29 cellular contexts compared by ENCODE assay signal in the genomic region with DNA sequence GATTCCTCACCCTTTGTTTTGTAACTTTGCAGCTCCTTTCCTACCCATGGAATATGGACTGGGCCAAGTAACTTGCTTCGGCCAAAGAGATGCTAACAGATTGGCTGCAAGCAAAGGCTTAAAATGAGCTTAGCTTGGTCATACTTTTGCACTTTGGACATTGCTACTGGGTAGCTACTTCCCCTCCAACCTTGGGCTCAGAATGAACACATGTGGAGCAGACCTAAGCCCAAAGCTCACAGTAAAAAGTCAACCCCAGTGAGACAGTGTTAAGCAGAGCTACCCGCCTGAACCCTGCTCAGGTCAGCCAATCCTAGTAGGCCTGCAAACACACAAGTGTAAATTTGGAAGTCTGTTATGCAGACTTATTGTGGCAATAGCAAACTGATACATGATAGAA.
"Had no signal": no experiment of that assay in that cellular context is flagged by ENCODE, and none has a peak within 500 bp of the region (broad histone marks: within the 10 kb centered on the region; RNA-seq: fewer than 3 reads in every experiment).

No MANE protein-coding gene starts in this region.

- H3K4me3 Mint-ChIP-seq: dendritic cell treated with granulocyte-macrophage colony-stimulating factor and Interleukin-4, amounts not matched to agents 40 ng/mL and 50 ng/mL, for 4 days; effector memory CD8-positive, alpha-beta T cell; endodermal cell had no signal

- FAIRE-seq: colon, endometrium, endothelial cell of umbilical vein, frontal cortex had no signal

- ATAC-seq: effector memory CD8-positive, alpha-beta T cell; esophagus mucosa; foreskin keratinocyte; gastrocnemius medialis; gastroesophageal sphincter; heart left ventricle; heart right ventricle had no signal

- H3K9me3 Mint-ChIP-seq: effector memory CD8-positive, alpha-beta T cell; endodermal cell had no signal

- H3K4me3 ChIP-seq: colonic mucosa, coronary artery, dorsolateral prefrontal cortex, esophagus muscularis mucosa, esophagus squamous epithelium, gastrocnemius medialis, gastroesophageal sphincter, heart left ventricle, heart right ventricle had no signal

- DNase-seq: colonic mucosa; cortex of kidney; dermis blood vessel endothelial cell; dorsolateral prefrontal cortex; effector CD4-positive, alpha-beta T cell; effector CD8-positive, alpha-beta T cell; effector memory CD4-positive, alpha-beta T cell; effector memory CD8-positive, alpha-beta T cell; endodermal cell; erythroblast; esophagus squamous epithelium; foreskin fibroblast; foreskin keratinocyte; foreskin melanocyte; gastrocnemius medialis; glutamatergic neuron; head of caudate nucleus; heart left ventricle; heart right ventricle had no signal

- H3K36me3 ChIP-seq: colonic mucosa had no signal

- H3K4me1 Mint-ChIP-seq: endodermal cell had no signal

- H3K27me3 ChIP-seq: colonic mucosa, dorsolateral prefrontal cortex, esophagus muscularis mucosa, esophagus squamous epithelium, foreskin keratinocyte, gastrocnemius medialis, gastroesophageal sphincter, heart left ventricle, heart right ventricle had no signal

- H3K27ac Mint-ChIP-seq: dendritic cell treated with granulocyte-macrophage colony-stimulating factor and Interleukin-4, amounts not matched to agents 40 ng/mL and 50 ng/mL, for 4 days; effector memory CD8-positive, alpha-beta T cell; endodermal cell had no signal

- H3K27me3 Mint-ChIP-seq: dendritic cell treated with granulocyte-macrophage colony-stimulating factor and Interleukin-4, amounts not matched to agents 40 ng/mL and 50 ng/mL, for 4 days; effector memory CD8-positive, alpha-beta T cell had no signal

- H3K9me3 ChIP-seq: colonic mucosa, esophagus muscularis mucosa, esophagus squamous epithelium, gastrocnemius medialis, gastroesophageal sphincter, heart left ventricle, heart right ventricle had no signal

- H3K27ac ChIP-seq: colonic mucosa, coronary artery, dorsolateral prefrontal cortex, epithelial cell of prostate, esophagus muscularis mucosa, esophagus squamous epithelium, foreskin keratinocyte, gastrocnemius medialis, gastroesophageal sphincter, heart left ventricle, heart right ventricle had no signal

- H3K4me1 ChIP-seq: colonic mucosa, esophagus muscularis mucosa, esophagus squamous epithelium, foreskin keratinocyte, gastrocnemius medialis, gastroesophageal sphincter, heart right ventricle had no signal
